Comparison of ENCODE assay signal across 24 cellular contexts in genomic region chr12:57451233-57451778, GRCh38. TPM values are rescaled to one million over a fixed set of nuclear protein-coding genes. Genes with fewer than 3 reads are reported as not detected.
DNase-seq lines count a peak whose midpoint lies in the region; ATAC-seq and TF ChIP-seq lines count a peak whose summit lies in the region.
"Had no signal": no experiment of that assay in that cellular context is flagged by ENCODE, and none has a peak within 500 bp of the region (broad histone marks: within the 10 kb centered on the region; RNA-seq: fewer than 3 reads in every experiment).

No MANE protein-coding gene starts in this region.

- no peaks in the 10 kb centered on the region for H3K36me3 ChIP-seq in skeletal muscle tissue (ENCODE audit: control insufficient read depth in 3 of 3, insufficient read depth in 3 of 3, low read length in 3 of 3)
- H3K36me3 ChIP-seq in ovary, result no peaks in the 10 kb centered on the region
- H3K36me3 ChIP-seq: left lung, suprapubic skin had no signal

- intact Hi-C loops in ovary (cut with DNase I), result loop anchor here (2.0 to 10.0 kb wide), 5 partner anchors 144 to 189 kb away; no protein-coding TSS in a partner anchor

- H3K9me3 ChIP-seq in skeletal muscle tissue (ENCODE audit: control insufficient read depth in 3 of 3, low read length in 3 of 3) (no peaks in the 10 kb centered on the region), ovary (no peaks in the 10 kb centered on the region)
- H3K9me3 ChIP-seq: left lung, SJSA1, suprapubic skin had no signal

- ATAC-seq in HG03469 (IDR thresholded peaks at IDR 0.05; ENCODE audit: unreplicated experiment), result no peak
- ATAC-seq: GM12878 had no signal

- 28 to 42% (median 30%) methylated on average over 6 of the region's 6 CpGs for WGBS in ovary, 3 donors

- peaks cover 22 to 44% (median 38%) of the 10 kb centered on the region in 3 donors for H3K4me1 ChIP-seq in skeletal muscle tissue (ENCODE audit: control insufficient read depth in 3 of 3, insufficient read depth in 3 of 3, low read length in 3 of 3)
- H3K4me1 ChIP-seq in ovary (ENCODE audit: insufficient read depth), result no peaks in the 10 kb centered on the region
- H3K4me1 ChIP-seq: left lung had no signal

- no peak for TF ChIP-seq POLR2A in ovary (IDR thresholded peaks at IDR 0.05)

- peak; percentile 18 for DNase-seq in NK-92 treated with Interleukin-12 subunit alpha and Interleukin-12 subunit beta, amount 100 ng/mL, for 24 hours (lab: John Stamatoyannopoulos, UW)
- DNase-seq in NK-92 (lab: John Stamatoyannopoulos, UW; ENCODE audit: unreplicated experiment), result no peak
- DNase-seq in NCI-H69 (lab: John Stamatoyannopoulos, UW), result peak; percentile 28
- peak; percentile 46 for DNase-seq in fibroblast of villous mesenchyme (ENCODE audit: low read depth)
- DNase-seq in ovary, result no peak
- no peak for DNase-seq in activated gamma-delta T cell (lab: John Stamatoyannopoulos, UW)
- DNase-seq: activated CD4-positive, CD25-positive, alpha-beta regulatory T cell; activated CD8-positive, alpha-beta memory T cell treated with anti-CD3 and anti-CD28 coated beads for 24 hours; foreskin melanocyte; left lung; stimulated activated CD4-positive, alpha-beta T cell treated with anti-CD3 and anti-CD28 coated beads, Interleukin-4, amount 100 ng/mL, for 4 hours had no signal

- H3K27me3 ChIP-seq in skeletal muscle tissue (ENCODE audit: control insufficient read depth in 3 of 3, insufficient read depth in 3 of 3, low read length in 3 of 3) (no peaks in the 10 kb centered on the region), ovary (no peaks in the 10 kb centered on the region)
- H3K27me3 ChIP-seq: SJSA1, suprapubic skin had no signal

- H3K27ac ChIP-seq in skeletal muscle tissue (ENCODE audit: low read depth, low read length) (peak overlapping the region; percentile 4), ovary (no peak overlapping the region)
- H3K27ac ChIP-seq: 22Rv1, left lung, skin epidermis, suprapubic skin had no signal

- H3K4me3 ChIP-seq in fibroblast of villous mesenchyme (ENCODE audit: low read depth, low read length) (no peak overlapping the region), skeletal muscle tissue (ENCODE audit: low read length in 3 of 3) (peak overlapping the region in 1 of 3 donors; percentile 13), ovary (no peak overlapping the region)
- H3K4me3 ChIP-seq: GM12878, left lung, SJSA1, skin epidermis, suprapubic skin had no signal

- TF ChIP-seq EP300 in ovary (IDR thresholded peaks at IDR 0.05), result no peak

- no peak overlapping the region for H3K9ac ChIP-seq in skeletal muscle tissue (ENCODE audit: low read depth in 1 of 3, low read length in 3 of 3)

- no peak for TF ChIP-seq CTCF in fibroblast of villous mesenchyme (IDR thresholded peaks at IDR 0.05; ENCODE audit: insufficient read depth, low read depth, low read length)
- no peak for TF ChIP-seq CTCF in ovary (IDR thresholded peaks at IDR 0.05)

RNA-seq across cellular contexts. Expression of gene INHBE, which starts 3.8 kb away (rescaled TPM):
- total RNA-seq in fibroblast of villous mesenchyme, result 1.7 and 4.5 TPM in 2 replicates
- total RNA-seq in skeletal muscle tissue, result 1.0 TPM
- not detected for total RNA-seq in ovary
- not detected for polyA plus RNA-seq in ovary
- total RNA-seq: occipital lobe; PC-3; T-helper 2 cell treated with Interferon-gamma antibody and Interleukin-4, amounts not matched to agents 100 ng/mL and 5 ng/mL, for 36 hours had no signal

RNA-seq across cellular contexts. Expression of gene GLI1, which starts 8.3 kb away (rescaled TPM):
- 0.86 and 1.9 TPM in 2 replicates for total RNA-seq in fibroblast of villous mesenchyme
- 5.2 TPM for total RNA-seq in skeletal muscle tissue
- 1 to 10 TPM in 2 of 7 donors, under 1 TPM in 4, not detected in 1; 0.48 to 4.1 (median 0.74) TPM for total RNA-seq in ovary
- 1 to 10 TPM; 2.2 to 4.1 TPM for polyA plus RNA-seq in ovary

RNA-seq across cellular contexts. Expression of gene INHBC, which starts 16.7 kb away (rescaled TPM):
- total RNA-seq in fibroblast of villous mesenchyme (under 0.01 TPM in 1 of 2 replicates, not detected in the other), skeletal muscle tissue (not detected), ovary (under 1 TPM in 2 of 7 donors, not detected in 5; 0.12 to 0.27 TPM)
- under 1 TPM; 0.07 to 0.12 TPM for polyA plus RNA-seq in ovary
- total RNA-seq: activated T-helper 1 cell treated with anti-CD3 and anti-CD28 coated beads, Interleukin-12 subunit alpha, Interleukin-12 subunit beta, Interleukin-2, Interleukin-4 antibody, amounts not matched to agents 30 ng/mL and 10 ng/mL and 1 ng/mL, durations not matched to agents 14 hours and 24 hours and 36 hours; HT-29; left lung; LHCN-M2; occipital lobe; PC-3; suprapubic skin; T-helper 2 cell treated with Interferon-gamma antibody and Interleukin-4, amounts not matched to agents 100 ng/mL and 5 ng/mL, for 36 hours had no signal

RNA-seq across cellular contexts. Expression of gene R3HDM2, which starts 20.5 kb away (rescaled TPM):
- total RNA-seq in fibroblast of villous mesenchyme, result 16.8 and 19.0 TPM in 2 replicates
- 9.9 TPM for total RNA-seq in skeletal muscle tissue
- 10 to 100 TPM; 24.3 to 81.4 (median 65.6) TPM for total RNA-seq in ovary
- 10 to 100 TPM; 33.5 to 66.9 TPM for polyA plus RNA-seq in ovary

RNA-seq across cellular contexts. Expression of gene ARHGAP9, which starts 28.4 kb away (rescaled TPM):
- under 0.01 TPM in 2 replicates for total RNA-seq in fibroblast of villous mesenchyme
- 5.2 TPM for total RNA-seq in skeletal muscle tissue
- 1 to 10 TPM; 2.7 to 8.0 (median 4.2) TPM for total RNA-seq in ovary
- polyA plus RNA-seq in ovary, result 1 to 10 TPM; 2.6 to 9.5 TPM
- total RNA-seq: PC-3 had no signal

Comparison
In these comparisons a context has a peak if more than half of its experiments do, and no peak if none do; other contexts are left out.
1. DNase-seq: peak in NK-92 treated with Interleukin-12 subunit alpha and Interleukin-12 subunit beta, amount 100 ng/mL, for 24 hours (single experiment), NCI-H69 (single experiment) and fibroblast of villous mesenchyme (single experiment); none in NK-92 (single experiment), ovary (0 of 5) and activated gamma-delta T cell (single experiment).